In the genomic region with DNA sequence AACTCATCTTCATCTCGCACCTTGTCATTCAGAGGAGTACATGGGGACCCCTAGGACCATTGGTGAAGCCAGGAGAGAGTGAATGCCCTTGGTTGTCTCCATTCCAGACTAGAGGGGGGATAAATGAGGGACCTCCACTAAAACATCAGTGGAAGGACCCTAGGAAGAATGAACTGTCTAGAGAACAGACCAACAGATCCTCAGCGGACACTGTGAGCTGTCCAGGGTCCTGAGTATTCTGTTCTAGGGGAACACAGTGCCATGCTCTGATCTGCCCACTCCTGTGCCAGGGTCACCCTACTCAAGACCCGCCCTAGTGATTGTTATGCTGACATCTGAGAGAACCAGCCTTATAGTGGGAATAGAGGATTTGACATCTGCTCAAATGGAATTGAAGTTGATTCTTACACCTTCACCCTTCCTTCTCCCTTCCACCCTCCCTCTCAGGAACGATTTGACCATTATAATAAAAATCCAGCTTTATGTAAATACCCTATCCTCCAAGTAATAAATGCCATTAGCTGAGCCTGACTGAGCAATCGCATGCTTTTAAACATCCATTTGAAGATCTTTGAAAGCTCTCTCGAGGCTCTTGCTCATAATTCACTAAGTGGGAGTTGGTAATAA, we compare ENCODE assay signal across 1 cellular context.
TF ChIP-seq lines count a peak whose summit lies in the region.

No MANE protein-coding gene starts in this region.

TF ChIP-seq in HepG2, 621 proteins besides CTCF, POLR2A, EP300 and RAD21 (continued from another document and continues in another):
- TF ChIP-seq, protein P1, sequence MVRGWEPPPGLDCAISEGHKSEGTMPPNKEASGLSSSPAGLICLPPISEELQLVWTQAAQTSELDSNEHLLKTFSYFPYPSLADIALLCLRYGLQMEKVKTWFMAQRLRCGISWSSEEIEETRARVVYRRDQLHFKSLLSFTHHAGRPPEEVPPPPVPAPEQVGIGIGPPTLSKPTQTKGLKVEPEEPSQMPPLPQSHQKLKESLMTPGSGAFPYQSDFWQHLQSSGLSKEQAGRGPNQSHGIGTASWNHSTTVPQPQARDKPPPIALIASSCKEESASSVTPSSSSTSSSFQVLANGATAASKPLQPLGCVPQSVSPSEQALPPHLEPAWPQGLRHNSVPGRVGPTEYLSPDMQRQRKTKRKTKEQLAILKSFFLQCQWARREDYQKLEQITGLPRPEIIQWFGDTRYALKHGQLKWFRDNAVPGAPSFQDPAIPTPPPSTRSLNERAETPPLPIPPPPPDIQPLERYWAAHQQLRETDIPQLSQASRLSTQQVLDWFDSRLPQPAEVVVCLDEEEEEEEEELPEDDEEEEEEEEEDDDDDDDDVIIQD (CRISPR knock-in tag; IDR thresholded peaks at IDR 0.05; ENCODE audit: low read depth): no peak
- TF ChIP-seq TMF1 (CRISPR knock-in tag; IDR thresholded peaks at IDR 0.05; ENCODE audit: low read depth) (no peak), ZNF781 (CRISPR knock-in tag; IDR thresholded peaks at IDR 0.05; ENCODE audit: borderline replicate concordance, not compliant biosample characterization) (no peak), MXD4 (CRISPR knock-in tag; IDR thresholded peaks at IDR 0.05) (no peak), POLR2AphosphoS2 (IDR thresholded peaks at IDR 0.05; ENCODE audit: low read depth, low read length) (no peak), TARDBP (CRISPR knock-in tag; IDR thresholded peaks at IDR 0.05) (no peak), HNRNPH1 (optimal IDR thresholded peaks at IDR 0.05; ENCODE audit: low read depth, low read length) (no peak), HOXA3 (CRISPR knock-in tag; IDR thresholded peaks at IDR 0.05) (no peak), SP140L (CRISPR knock-in tag; IDR thresholded peaks at IDR 0.05; ENCODE audit: borderline replicate concordance) (no peak; the same call in 1 of the 2 replicates), CENPT (CRISPR knock-in tag; IDR thresholded peaks at IDR 0.05; ENCODE audit: low read depth) (no peak), CHCHD3 (CRISPR knock-in tag; IDR thresholded peaks at IDR 0.05) (no peak), ISL2 (CRISPR knock-in tag; IDR thresholded peaks at IDR 0.05) (no peak), ZFP36 (IDR thresholded peaks at IDR 0.05; ENCODE audit: borderline replicate concordance, low read depth, low read length, partially characterized antibody) (no peak), ZSCAN22 (CRISPR knock-in tag; IDR thresholded peaks at IDR 0.05) (no peak), ZNF564 (CRISPR knock-in tag; IDR thresholded peaks at IDR 0.05) (no peak), ZNF552 (CRISPR knock-in tag; IDR thresholded peaks at IDR 0.05; ENCODE audit: borderline replicate concordance) (no peak), CREB1 (IDR thresholded peaks at IDR 0.05) (no peak), CREB1 (CRISPR knock-in tag; IDR thresholded peaks at IDR 0.05) (no peak), MBD4 (IDR thresholded peaks at IDR 0.05; ENCODE audit: borderline replicate concordance, low read length) (no peak)
- TF ChIP-seq, protein P2, sequence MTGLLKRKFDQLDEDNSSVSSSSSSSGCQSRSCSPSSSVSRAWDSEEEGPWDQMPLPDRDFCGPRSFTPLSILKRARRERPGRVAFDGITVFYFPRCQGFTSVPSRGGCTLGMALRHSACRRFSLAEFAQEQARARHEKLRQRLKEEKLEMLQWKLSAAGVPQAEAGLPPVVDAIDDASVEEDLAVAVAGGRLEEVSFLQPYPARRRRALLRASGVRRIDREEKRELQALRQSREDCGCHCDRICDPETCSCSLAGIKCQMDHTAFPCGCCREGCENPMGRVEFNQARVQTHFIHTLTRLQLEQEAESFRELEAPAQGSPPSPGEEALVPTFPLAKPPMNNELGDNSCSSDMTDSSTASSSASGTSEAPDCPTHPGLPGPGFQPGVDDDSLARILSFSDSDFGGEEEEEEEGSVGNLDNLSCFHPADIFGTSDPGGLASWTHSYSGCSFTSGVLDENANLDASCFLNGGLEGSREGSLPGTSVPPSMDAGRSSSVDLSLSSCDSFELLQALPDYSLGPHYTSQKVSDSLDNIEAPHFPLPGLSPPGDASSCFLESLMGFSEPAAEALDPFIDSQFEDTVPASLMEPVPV (CRISPR knock-in tag; IDR thresholded peaks at IDR 0.05): no peak
- TF ChIP-seq, protein P3, sequence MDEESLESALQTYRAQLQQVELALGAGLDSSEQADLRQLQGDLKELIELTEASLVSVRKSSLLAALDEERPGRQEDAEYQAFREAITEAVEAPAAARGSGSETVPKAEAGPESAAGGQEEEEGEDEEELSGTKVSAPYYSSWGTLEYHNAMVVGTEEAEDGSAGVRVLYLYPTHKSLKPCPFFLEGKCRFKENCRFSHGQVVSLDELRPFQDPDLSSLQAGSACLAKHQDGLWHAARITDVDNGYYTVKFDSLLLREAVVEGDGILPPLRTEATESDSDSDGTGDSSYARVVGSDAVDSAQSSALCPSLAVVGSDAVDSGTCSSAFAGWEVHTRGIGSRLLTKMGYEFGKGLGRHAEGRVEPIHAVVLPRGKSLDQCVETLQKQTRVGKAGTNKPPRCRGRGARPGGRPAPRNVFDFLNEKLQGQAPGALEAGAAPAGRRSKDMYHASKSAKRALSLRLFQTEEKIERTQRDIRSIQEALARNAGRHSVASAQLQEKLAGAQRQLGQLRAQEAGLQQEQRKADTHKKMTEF (CRISPR knock-in tag; IDR thresholded peaks at IDR 0.05): no peak
- TF ChIP-seq, protein P4, sequence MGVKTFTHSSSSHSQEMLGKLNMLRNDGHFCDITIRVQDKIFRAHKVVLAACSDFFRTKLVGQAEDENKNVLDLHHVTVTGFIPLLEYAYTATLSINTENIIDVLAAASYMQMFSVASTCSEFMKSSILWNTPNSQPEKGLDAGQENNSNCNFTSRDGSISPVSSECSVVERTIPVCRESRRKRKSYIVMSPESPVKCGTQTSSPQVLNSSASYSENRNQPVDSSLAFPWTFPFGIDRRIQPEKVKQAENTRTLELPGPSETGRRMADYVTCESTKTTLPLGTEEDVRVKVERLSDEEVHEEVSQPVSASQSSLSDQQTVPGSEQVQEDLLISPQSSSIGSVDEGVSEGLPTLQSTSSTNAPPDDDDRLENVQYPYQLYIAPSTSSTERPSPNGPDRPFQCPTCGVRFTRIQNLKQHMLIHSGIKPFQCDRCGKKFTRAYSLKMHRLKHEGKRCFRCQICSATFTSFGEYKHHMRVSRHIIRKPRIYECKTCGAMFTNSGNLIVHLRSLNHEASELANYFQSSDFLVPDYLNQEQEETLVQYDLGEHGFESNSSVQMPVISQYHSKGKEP (CRISPR knock-in tag; IDR thresholded peaks at IDR 0.05): peak; percentile 94
- TF ChIP-seq, protein P5, sequence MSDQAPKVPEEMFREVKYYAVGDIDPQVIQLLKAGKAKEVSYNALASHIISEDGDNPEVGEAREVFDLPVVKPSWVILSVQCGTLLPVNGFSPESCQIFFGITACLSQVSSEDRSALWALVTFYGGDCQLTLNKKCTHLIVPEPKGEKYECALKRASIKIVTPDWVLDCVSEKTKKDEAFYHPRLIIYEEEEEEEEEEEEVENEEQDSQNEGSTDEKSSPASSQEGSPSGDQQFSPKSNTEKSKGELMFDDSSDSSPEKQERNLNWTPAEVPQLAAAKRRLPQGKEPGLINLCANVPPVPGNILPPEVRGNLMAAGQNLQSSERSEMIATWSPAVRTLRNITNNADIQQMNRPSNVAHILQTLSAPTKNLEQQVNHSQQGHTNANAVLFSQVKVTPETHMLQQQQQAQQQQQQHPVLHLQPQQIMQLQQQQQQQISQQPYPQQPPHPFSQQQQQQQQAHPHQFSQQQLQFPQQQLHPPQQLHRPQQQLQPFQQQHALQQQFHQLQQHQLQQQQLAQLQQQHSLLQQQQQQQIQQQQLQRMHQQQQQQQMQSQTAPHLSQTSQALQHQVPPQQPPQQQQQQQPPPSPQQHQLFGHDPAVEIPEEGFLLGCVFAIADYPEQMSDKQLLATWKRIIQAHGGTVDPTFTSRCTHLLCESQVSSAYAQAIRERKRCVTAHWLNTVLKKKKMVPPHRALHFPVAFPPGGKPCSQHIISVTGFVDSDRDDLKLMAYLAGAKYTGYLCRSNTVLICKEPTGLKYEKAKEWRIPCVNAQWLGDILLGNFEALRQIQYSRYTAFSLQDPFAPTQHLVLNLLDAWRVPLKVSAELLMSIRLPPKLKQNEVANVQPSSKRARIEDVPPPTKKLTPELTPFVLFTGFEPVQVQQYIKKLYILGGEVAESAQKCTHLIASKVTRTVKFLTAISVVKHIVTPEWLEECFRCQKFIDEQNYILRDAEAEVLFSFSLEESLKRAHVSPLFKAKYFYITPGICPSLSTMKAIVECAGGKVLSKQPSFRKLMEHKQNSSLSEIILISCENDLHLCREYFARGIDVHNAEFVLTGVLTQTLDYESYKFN (CRISPR knock-in tag; conservative IDR thresholded peaks at IDR 0.05): no peak
- TF ChIP-seq, protein P6, sequence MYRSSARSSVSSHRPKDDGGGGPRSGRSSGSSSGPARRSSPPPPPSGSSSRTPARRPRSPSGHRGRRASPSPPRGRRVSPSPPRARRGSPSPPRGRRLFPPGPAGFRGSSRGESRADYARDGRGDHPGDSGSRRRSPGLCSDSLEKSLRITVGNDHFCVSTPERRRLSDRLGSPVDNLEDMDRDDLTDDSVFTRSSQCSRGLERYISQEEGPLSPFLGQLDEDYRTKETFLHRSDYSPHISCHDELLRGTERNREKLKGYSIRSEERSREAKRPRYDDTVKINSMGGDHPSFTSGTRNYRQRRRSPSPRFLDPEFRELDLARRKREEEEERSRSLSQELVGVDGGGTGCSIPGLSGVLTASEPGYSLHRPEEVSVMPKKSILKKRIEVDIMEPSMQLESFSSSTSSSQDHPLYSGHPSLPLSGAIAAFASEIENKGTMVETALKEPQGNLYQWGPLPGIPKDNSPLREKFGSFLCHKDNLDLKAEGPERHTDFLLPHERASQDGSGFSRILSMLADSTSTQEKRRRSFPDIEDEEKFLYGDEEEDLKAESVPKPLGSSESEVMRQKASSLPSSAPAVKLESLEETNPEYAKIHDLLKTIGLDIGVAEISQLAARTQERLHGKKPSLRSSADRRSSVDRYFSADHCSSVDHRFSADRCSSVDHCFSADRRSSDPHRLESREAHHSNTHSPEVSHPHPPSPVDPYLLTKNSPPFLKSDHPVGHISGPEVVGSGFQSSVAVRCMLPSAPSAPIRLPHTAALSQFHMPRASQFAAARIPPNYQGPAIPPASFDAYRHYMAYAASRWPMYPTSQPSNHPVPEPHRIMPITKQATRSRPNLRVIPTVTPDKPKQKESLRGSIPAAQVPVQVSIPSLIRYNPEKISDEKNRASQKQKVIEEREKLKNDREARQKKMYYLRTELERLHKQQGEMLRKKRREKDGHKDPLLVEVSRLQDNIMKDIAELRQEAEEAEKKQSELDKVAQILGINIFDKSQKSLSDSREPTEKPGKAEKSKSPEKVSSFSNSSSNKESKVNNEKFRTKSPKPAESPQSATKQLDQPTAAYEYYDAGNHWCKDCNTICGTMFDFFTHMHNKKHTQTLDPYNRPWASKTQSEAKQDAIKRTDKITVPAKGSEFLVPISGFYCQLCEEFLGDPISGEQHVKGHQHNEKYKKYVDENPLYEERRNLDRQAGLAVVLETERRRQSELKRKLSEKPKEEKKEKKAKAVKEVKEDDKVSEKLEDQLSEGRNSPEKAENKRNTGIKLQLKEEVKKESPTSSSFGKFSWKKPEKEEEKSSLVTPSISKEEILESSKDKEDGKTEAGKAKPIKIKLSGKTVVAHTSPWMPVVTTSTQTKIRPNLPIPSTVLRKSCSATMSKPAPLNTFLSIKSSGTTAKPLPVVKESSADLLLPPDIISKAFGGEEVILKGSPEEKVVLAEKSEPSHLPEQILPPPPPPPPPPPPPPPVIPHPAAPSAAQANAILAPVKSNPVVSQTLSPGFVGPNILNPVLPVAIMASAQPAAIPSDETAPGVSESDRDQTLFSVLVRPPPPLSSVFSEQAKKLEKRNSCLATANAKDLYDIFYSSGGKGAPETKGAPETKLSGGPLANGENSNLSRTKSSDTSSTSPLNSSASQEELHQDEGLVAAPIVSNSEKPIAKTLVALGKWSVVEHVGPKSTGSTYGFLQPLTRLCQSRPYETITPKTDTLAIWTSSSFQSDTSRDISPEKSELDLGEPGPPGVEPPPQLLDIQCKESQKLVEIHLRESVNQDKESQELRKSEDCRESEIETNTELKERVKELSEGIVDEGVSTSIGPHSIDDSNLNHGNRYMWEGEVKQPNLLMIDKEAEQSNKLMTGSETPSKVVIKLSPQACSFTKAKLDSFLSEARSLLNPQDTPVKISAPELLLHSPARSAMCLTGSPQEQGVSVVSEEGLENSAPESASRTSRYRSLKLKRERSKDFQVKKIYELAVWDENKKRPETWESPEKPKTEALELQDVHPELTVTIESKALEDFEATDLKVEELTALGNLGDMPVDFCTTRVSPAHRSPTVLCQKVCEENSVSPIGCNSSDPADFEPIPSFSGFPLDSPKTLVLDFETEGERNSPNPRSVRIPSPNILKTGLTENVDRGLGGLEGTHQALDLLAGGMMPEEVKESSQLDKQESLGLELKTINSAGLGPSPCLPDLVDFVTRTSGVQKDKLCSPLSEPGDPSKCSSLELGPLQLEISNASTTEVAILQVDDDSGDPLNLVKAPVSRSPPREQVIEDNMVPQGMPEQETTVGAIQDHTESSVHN (CRISPR knock-in tag; IDR thresholded peaks at IDR 0.05): no peak
- TF ChIP-seq, protein P7, sequence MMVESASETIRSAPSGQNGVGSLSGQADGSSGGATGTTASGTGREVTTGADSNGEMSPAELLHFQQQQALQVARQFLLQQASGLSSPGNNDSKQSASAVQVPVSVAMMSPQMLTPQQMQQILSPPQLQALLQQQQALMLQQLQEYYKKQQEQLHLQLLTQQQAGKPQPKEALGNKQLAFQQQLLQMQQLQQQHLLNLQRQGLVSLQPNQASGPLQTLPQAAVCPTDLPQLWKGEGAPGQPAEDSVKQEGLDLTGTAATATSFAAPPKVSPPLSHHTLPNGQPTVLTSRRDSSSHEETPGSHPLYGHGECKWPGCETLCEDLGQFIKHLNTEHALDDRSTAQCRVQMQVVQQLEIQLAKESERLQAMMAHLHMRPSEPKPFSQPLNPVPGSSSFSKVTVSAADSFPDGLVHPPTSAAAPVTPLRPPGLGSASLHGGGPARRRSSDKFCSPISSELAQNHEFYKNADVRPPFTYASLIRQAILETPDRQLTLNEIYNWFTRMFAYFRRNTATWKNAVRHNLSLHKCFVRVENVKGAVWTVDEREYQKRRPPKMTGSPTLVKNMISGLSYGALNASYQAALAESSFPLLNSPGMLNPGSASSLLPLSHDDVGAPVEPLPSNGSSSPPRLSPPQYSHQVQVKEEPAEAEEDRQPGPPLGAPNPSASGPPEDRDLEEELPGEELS (CRISPR knock-in tag; IDR thresholded peaks at IDR 0.05): no peak
- TF ChIP-seq, protein P8, sequence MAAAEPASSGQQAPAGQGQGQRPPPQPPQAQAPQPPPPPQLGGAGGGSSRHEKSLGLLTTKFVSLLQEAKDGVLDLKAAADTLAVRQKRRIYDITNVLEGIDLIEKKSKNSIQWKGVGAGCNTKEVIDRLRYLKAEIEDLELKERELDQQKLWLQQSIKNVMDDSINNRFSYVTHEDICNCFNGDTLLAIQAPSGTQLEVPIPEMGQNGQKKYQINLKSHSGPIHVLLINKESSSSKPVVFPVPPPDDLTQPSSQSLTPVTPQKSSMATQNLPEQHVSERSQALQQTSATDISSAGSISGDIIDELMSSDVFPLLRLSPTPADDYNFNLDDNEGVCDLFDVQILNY (CRISPR knock-in tag; conservative IDR thresholded peaks at IDR 0.05): no peak
- TF ChIP-seq, protein P9, sequence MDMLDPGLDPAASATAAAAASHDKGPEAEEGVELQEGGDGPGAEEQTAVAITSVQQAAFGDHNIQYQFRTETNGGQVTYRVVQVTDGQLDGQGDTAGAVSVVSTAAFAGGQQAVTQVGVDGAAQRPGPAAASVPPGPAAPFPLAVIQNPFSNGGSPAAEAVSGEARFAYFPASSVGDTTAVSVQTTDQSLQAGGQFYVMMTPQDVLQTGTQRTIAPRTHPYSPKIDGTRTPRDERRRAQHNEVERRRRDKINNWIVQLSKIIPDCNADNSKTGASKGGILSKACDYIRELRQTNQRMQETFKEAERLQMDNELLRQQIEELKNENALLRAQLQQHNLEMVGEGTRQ (IDR thresholded peaks at IDR 0.05; ENCODE audit: low read depth, low read length): no peak
- TF ChIP-seq, protein P9 (CRISPR knock-in tag; IDR thresholded peaks at IDR 0.05; ENCODE audit: borderline replicate concordance): no peak
